ENCODE assay signal across 1 cellular context in the genomic region with DNA sequence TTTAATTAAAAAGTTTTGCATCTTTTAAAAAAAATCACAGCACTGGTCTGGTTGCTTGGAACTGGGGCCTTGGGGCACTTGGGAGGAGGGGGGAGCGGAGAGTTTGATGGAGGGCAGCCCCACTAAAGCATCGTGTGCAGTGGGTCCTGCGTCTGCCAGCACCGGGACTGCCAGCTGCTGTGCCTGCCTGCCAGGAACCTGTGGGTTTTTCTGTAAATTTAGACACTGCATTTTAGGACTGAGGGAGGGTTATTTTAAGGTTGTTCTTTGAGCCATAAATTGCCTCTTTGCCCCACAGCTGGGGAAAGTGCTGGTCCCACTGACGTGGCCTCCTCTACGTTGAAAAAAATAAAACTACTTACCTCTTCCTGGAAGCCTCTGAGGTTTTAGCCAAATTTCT.
TF ChIP-seq lines count a peak whose summit lies in the region.

No MANE protein-coding gene starts in this region.

TF ChIP-seq in GM23338, 12 proteins besides CTCF, POLR2A, EP300 and RAD21 (continued from another document):
- TF ChIP-seq, protein P1, sequence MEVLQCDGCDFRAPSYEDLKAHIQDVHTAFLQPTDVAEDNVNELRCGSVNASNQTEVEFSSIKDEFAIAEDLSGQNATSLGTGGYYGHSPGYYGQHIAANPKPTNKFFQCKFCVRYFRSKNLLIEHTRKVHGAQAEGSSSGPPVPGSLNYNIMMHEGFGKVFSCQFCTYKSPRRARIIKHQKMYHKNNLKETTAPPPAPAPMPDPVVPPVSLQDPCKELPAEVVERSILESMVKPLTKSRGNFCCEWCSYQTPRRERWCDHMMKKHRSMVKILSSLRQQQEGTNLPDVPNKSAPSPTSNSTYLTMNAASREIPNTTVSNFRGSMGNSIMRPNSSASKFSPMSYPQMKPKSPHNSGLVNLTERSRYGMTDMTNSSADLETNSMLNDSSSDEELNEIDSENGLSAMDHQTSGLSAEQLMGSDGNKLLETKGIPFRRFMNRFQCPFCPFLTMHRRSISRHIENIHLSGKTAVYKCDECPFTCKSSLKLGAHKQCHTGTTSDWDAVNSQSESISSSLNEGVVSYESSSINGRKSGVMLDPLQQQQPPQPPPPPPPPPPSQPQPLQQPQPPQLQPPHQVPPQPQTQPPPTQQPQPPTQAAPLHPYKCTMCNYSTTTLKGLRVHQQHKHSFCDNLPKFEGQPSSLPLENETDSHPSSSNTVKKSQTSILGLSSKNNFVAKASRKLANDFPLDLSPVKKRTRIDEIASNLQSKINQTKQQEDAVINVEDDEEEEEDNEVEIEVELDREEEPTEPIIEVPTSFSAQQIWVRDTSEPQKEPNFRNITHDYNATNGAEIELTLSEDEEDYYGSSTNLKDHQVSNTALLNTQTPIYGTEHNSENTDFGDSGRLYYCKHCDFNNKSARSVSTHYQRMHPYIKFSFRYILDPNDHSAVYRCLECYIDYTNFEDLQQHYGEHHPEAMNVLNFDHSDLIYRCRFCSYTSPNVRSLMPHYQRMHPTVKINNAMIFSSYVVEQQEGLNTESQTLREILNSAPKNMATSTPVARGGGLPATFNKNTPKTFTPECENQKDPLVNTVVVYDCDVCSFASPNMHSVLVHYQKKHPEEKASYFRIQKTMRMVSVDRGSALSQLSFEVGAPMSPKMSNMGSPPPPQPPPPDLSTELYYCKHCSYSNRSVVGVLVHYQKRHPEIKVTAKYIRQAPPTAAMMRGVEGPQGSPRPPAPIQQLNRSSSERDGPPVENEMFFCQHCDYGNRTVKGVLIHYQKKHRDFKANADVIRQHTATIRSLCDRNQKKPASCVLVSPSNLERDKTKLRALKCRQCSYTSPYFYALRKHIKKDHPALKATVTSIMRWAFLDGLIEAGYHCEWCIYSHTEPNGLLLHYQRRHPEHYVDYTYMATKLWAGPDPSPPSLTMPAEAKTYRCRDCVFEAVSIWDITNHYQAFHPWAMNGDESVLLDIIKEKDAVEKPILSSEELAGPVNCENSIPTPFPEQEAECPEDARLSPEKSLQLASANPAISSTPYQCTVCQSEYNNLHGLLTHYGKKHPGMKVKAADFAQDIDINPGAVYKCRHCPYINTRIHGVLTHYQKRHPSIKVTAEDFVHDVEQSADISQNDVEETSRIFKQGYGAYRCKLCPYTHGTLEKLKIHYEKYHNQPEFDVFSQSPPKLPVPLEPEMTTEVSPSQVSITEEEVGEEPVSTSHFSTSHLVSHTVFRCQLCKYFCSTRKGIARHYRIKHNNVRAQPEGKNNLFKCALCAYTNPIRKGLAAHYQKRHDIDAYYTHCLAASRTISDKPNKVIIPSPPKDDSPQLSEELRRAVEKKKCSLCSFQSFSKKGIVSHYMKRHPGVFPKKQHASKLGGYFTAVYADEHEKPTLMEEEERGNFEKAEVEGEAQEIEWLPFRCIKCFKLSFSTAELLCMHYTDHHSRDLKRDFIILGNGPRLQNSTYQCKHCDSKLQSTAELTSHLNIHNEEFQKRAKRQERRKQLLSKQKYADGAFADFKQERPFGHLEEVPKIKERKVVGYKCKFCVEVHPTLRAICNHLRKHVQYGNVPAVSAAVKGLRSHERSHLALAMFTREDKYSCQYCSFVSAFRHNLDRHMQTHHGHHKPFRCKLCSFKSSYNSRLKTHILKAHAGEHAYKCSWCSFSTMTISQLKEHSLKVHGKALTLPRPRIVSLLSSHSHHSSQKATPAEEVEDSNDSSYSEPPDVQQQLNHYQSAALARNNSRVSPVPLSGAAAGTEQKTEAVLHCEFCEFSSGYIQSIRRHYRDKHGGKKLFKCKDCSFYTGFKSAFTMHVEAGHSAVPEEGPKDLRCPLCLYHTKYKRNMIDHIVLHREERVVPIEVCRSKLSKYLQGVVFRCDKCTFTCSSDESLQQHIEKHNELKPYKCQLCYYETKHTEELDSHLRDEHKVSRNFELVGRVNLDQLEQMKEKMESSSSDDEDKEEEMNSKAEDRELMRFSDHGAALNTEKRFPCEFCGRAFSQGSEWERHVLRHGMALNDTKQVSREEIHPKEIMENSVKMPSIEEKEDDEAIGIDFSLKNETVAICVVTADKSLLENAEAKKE (CRISPR knock-in tag; IDR thresholded peaks at IDR 0.05), result no peak
- TF ChIP-seq, protein P2, sequence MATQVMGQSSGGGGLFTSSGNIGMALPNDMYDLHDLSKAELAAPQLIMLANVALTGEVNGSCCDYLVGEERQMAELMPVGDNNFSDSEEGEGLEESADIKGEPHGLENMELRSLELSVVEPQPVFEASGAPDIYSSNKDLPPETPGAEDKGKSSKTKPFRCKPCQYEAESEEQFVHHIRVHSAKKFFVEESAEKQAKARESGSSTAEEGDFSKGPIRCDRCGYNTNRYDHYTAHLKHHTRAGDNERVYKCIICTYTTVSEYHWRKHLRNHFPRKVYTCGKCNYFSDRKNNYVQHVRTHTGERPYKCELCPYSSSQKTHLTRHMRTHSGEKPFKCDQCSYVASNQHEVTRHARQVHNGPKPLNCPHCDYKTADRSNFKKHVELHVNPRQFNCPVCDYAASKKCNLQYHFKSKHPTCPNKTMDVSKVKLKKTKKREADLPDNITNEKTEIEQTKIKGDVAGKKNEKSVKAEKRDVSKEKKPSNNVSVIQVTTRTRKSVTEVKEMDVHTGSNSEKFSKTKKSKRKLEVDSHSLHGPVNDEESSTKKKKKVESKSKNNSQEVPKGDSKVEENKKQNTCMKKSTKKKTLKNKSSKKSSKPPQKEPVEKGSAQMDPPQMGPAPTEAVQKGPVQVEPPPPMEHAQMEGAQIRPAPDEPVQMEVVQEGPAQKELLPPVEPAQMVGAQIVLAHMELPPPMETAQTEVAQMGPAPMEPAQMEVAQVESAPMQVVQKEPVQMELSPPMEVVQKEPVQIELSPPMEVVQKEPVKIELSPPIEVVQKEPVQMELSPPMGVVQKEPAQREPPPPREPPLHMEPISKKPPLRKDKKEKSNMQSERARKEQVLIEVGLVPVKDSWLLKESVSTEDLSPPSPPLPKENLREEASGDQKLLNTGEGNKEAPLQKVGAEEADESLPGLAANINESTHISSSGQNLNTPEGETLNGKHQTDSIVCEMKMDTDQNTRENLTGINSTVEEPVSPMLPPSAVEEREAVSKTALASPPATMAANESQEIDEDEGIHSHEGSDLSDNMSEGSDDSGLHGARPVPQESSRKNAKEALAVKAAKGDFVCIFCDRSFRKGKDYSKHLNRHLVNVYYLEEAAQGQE (IDR thresholded peaks at IDR 0.05; ENCODE audit: unreplicated experiment), result no peak
- TF ChIP-seq POLR2AphosphoS5 (IDR thresholded peaks at IDR 0.05; ENCODE audit: low read depth), result no peak
- no peak for TF ChIP-seq NANOG (IDR thresholded peaks at IDR 0.05; ENCODE audit: borderline replicate concordance)
- no peak for TF ChIP-seq STAT1 (IDR thresholded peaks at IDR 0.05; ENCODE audit: unreplicated experiment)
- TF ChIP-seq EZH2phosphoT487 (IDR thresholded peaks at IDR 0.05; ENCODE audit: unreplicated experiment), result no peak
- no peak for TF ChIP-seq EZH2 (IDR thresholded peaks at IDR 0.05; ENCODE audit: low read depth, unreplicated experiment)
- TF ChIP-seq ZNF331 (CRISPR knock-in tag; IDR thresholded peaks at IDR 0.05; ENCODE audit: low read depth), result no peak
- no peak for TF ChIP-seq ZNF114 (CRISPR knock-in tag; IDR thresholded peaks at IDR 0.05)
- TF ChIP-seq, protein P3, sequence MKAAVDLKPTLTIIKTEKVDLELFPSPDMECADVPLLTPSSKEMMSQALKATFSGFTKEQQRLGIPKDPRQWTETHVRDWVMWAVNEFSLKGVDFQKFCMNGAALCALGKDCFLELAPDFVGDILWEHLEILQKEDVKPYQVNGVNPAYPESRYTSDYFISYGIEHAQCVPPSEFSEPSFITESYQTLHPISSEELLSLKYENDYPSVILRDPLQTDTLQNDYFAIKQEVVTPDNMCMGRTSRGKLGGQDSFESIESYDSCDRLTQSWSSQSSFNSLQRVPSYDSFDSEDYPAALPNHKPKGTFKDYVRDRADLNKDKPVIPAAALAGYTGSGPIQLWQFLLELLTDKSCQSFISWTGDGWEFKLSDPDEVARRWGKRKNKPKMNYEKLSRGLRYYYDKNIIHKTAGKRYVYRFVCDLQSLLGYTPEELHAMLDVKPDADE (IDR thresholded peaks at IDR 0.05), result no peak
- TF ChIP-seq JUNB (IDR thresholded peaks at IDR 0.05; ENCODE audit: unreplicated experiment), result no peak
TF ChIP-seq in GM23338: peak in this region for 0.
